ENCODE assay signal across 8 cellular contexts in the genomic region with DNA sequence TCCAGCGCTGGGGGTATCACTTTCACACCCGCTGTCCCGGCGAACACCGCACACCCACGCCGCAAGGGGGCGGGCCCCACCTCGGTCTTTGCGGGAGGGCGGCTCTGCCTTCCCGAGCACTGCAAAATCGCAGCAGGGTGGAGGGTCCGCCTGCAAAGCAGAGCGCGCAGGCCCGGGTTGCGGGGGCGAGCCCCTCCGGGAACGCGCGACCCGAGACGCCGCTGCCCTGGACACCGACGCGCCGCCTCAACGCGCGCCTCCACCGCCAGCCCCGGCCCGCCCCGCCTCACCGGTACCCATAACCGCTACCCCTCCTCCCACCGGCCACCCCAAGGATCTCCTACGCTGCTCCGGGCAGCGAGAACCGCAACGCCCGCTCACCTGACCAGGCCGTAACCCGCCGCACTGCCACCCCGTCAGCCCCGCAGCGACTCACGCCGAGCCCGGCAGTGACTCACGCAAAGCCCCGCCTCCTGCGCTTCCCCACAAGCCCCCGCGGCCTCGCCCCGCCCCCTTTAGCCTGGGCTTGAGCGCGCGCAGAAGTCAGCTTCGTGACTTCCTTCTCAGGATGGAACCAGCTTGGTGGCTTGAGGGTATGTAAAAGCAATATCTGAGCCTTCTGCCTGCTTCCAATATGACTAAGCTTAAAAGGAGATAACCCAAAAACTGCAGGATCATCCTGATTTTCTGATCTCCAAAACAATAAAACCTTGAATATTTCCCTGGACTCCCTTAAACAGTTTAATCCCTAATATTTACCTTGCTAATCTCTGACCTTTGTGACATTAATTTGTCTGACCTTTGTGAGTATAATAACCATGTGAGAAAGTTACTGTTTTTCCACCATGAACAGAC. TPM values are rescaled to one million over a fixed set of nuclear protein-coding genes. Genes with fewer than 3 reads are reported as not detected.
A peak's percentile ranks its signal among the peaks of the same experiment; 100 is the strongest.
DNase-seq lines count a peak whose midpoint lies in the region; ATAC-seq and TF ChIP-seq lines count a peak whose summit lies in the region.

TSS of gene RPAP3 (minus strand) at position 460 of the 855 bp plus-strand sequence. CDS start 3,190 bp downstream, outside the sequence.

- peaks cover 33% of the 10 kb centered on the region for H3K79me2 ChIP-seq in GM23338 (replicated peaks; ENCODE audit: insufficient read depth)

- H3K27me3 ChIP-seq in GM23338 (ENCODE audit: insufficient read depth) (no peaks in the 10 kb centered on the region), RWPE2 (ENCODE audit: insufficient read depth, poor library complexity, severe bottlenecking) (no peaks in the 10 kb centered on the region)

- H3K27ac ChIP-seq in GM23338 (ENCODE audit: low read depth) (peak within 1 kb of the TSS; percentile 48; the same call in 1 of the 2 replicates), RWPE2 (ENCODE audit: poor library complexity, severe bottlenecking) (peak within 1 kb of the TSS; percentile 35)

- intact Hi-C loops in activated T-helper 2 cell treated with anti-CD3 and anti-CD28 coated beads, Interferon-gamma antibody, Interleukin-2, Interleukin-4, amounts not matched to agents 10 μg/mL and 5 μg/mL and 100 μg/mL, durations not matched to agents 14 hours and 24 hours and 36 hours (cut with micrococcal nuclease): loop anchor here (2.0 to 10.0 kb wide), 10 partner anchors 127 to 1978 kb away; partner anchors contain the start of genes ARID2, ASB8, SCAF11 and SLC38A1
- intact Hi-C loops in natural killer cell (cut with micrococcal nuclease): loop anchor here (2.0 to 10.0 kb wide), 5 partner anchors 107 to 1713 kb away; partner anchors contain the start of genes CCNT1, SCAF11 and SLC38A2

- no peaks in the 10 kb centered on the region for H3K9me3 Mint-ChIP-seq in GM23338
- no peaks in the 10 kb centered on the region for H3K9me3 Mint-ChIP-seq in activated T-helper 2 cell treated with anti-CD3 and anti-CD28 coated beads, Interferon-gamma antibody, Interleukin-2, Interleukin-4, amounts not matched to agents 10 μg/mL and 5 μg/mL and 100 μg/mL, durations not matched to agents 14 hours and 24 hours and 36 hours
- no peaks in the 10 kb centered on the region for H3K9me3 Mint-ChIP-seq in natural killer cell

- peak within 1 kb of the TSS; percentile 74 for H3K4me3 Mint-ChIP-seq in GM23338
- H3K4me3 Mint-ChIP-seq in activated T-helper 2 cell treated with anti-CD3 and anti-CD28 coated beads, Interferon-gamma antibody, Interleukin-2, Interleukin-4, amounts not matched to agents 10 μg/mL and 5 μg/mL and 100 μg/mL, durations not matched to agents 14 hours and 24 hours and 36 hours (ENCODE audit: low read depth): peak within 1 kb of the TSS; percentile 96
- peak within 1 kb of the TSS; percentile 99 for H3K4me3 Mint-ChIP-seq in natural killer cell

- ATAC-seq in GM23338 (peak; percentile 97), RWPE2 (ENCODE audit: low read depth) (peak; percentile 95), natural killer cell (peak; percentile 90 to 98 (median 92))

- no peaks in the 10 kb centered on the region for H3K9me2 ChIP-seq in GM23338 (ENCODE audit: insufficient read depth)

- H3K36me3 ChIP-seq in GM23338 (ENCODE audit: insufficient read depth) (no peaks in the 10 kb centered on the region), RWPE2 (ENCODE audit: low read depth) (peaks cover 20% of the 10 kb centered on the region)

- peak; percentile 42 to 47 for TF ChIP-seq CTCF in GM23338 (conservative IDR thresholded peaks at IDR 0.05; ENCODE audit: low read depth in 2 of 2)
- peak; percentile 71 for TF ChIP-seq CTCF in LNCAP (IDR thresholded peaks at IDR 0.05)
- TF ChIP-seq CTCF in RWPE2 (IDR thresholded peaks at IDR 0.05; ENCODE audit: poor library complexity, severe bottlenecking): peak; percentile 64
- TF ChIP-seq CTCF in natural killer cell (IDR thresholded peaks at IDR 0.05): peak; percentile 51

- H3K27me3 Mint-ChIP-seq in GM23338 (ENCODE audit: insufficient read depth, low read depth, poor library complexity) (peaks cover 3% of the 10 kb centered on the region), natural killer cell (ENCODE audit: low read depth in 2 of 2) (no peaks in the 10 kb centered on the region)
- H3K27me3 Mint-ChIP-seq in activated T-helper 2 cell treated with anti-CD3 and anti-CD28 coated beads, Interferon-gamma antibody, Interleukin-2, Interleukin-4, amounts not matched to agents 10 μg/mL and 5 μg/mL and 100 μg/mL, durations not matched to agents 14 hours and 24 hours and 36 hours (ENCODE audit: low read depth): no peaks in the 10 kb centered on the region

- no peaks in the 10 kb centered on the region; the same call in 1 of the 2 replicates for H4K20me1 ChIP-seq in GM23338 (replicated peaks; ENCODE audit: insufficient read depth)

- H3K4me3 ChIP-seq in GM23338 (peak within 1 kb of the TSS; percentile 82), RWPE2 (ENCODE audit: severe bottlenecking) (peak within 1 kb of the TSS; percentile 99)

- H3K4me2 ChIP-seq in GM23338: peak within 1 kb of the TSS; percentile 77

- no peaks in the 10 kb centered on the region for H3F3A ChIP-seq in GM23338 (replicated peaks; ENCODE audit: low read depth)

- peaks cover 5% of the 10 kb centered on the region for H3K4me1 ChIP-seq in GM23338 (ENCODE audit: insufficient read depth)
- H3K4me1 ChIP-seq in RWPE2 (ENCODE audit: insufficient read depth, poor library complexity, severe bottlenecking): peaks cover 11% of the 10 kb centered on the region

- H2AFZ ChIP-seq in GM23338: peak within 1 kb of the TSS; percentile 53

- DNase-seq in Daoy (ENCODE audit: low read depth) (peak; percentile 99), GM23338 (ENCODE audit: low spot score) (peak; percentile 98), RWPE2 (ENCODE audit: low spot score) (peak; percentile 94), fibroblast of peridontal ligament (ENCODE audit: extremely low read depth) (peak; percentile 86), natural killer cell (peak; percentile 98)
- DNase-seq in activated T-helper 2 cell treated with anti-CD3 and anti-CD28 coated beads, Interferon-gamma antibody, Interleukin-2, Interleukin-4, amounts not matched to agents 10 μg/mL and 5 μg/mL and 100 μg/mL, durations not matched to agents 14 hours and 24 hours and 36 hours (ENCODE audit: low spot score): peak; percentile 96
- DNase-seq in stimulated activated naive CD4-positive, alpha-beta T cell treated with Interleukin-2 at 50 U/mL for 16 hours (lab: John Stamatoyannopoulos, UW): peak; percentile 97

- H3K4me1 Mint-ChIP-seq in GM23338: peaks cover 19% of the 10 kb centered on the region
- peaks cover 55% of the 10 kb centered on the region for H3K4me1 Mint-ChIP-seq in activated T-helper 2 cell treated with anti-CD3 and anti-CD28 coated beads, Interferon-gamma antibody, Interleukin-2, Interleukin-4, amounts not matched to agents 10 μg/mL and 5 μg/mL and 100 μg/mL, durations not matched to agents 14 hours and 24 hours and 36 hours (ENCODE audit: low read depth)
- peaks cover 52 to 60% of the 10 kb centered on the region in 2 donors for H3K4me1 Mint-ChIP-seq in natural killer cell

- H3K27ac Mint-ChIP-seq in GM23338: peak within 1 kb of the TSS; percentile 85
- peak within 1 kb of the TSS; percentile 98 for H3K27ac Mint-ChIP-seq in activated T-helper 2 cell treated with anti-CD3 and anti-CD28 coated beads, Interferon-gamma antibody, Interleukin-2, Interleukin-4, amounts not matched to agents 10 μg/mL and 5 μg/mL and 100 μg/mL, durations not matched to agents 14 hours and 24 hours and 36 hours
- H3K27ac Mint-ChIP-seq in natural killer cell: peak within 1 kb of the TSS; percentile 96 to 98

- H3K36me3 Mint-ChIP-seq in GM23338 (ENCODE audit: low read depth) (peaks cover 8% of the 10 kb centered on the region), natural killer cell (no peaks in the 10 kb centered on the region)
- peaks cover 16% of the 10 kb centered on the region for H3K36me3 Mint-ChIP-seq in activated T-helper 2 cell treated with anti-CD3 and anti-CD28 coated beads, Interferon-gamma antibody, Interleukin-2, Interleukin-4, amounts not matched to agents 10 μg/mL and 5 μg/mL and 100 μg/mL, durations not matched to agents 14 hours and 24 hours and 36 hours (ENCODE audit: low read depth)

- H3K9me3 ChIP-seq in RWPE2 (ENCODE audit: severe bottlenecking): no peaks in the 10 kb centered on the region

TF ChIP-seq in GM23338, 12 proteins besides CTCF, POLR2A, EP300 and RAD21:
- TF ChIP-seq CREB1 (CRISPR knock-in tag; IDR thresholded peaks at IDR 0.05; ENCODE audit: low read depth) (peak; percentile 72), ETS1 (IDR thresholded peaks at IDR 0.05) (0 out of 2 replicates have a peak, but pooled peaks have one; percentile 37), ZNF331 (CRISPR knock-in tag; IDR thresholded peaks at IDR 0.05; ENCODE audit: low read depth) (no peak), POLR2AphosphoS5 (IDR thresholded peaks at IDR 0.05; ENCODE audit: low read depth) (peak; percentile 97), EZH2 (IDR thresholded peaks at IDR 0.05; ENCODE audit: low read depth, unreplicated experiment) (no peak)

RNA-seq across cellular contexts. Expression of gene RPAP3, which starts in this region (rescaled TPM):
- 58.5 and 60.9 TPM in 2 replicates for total RNA-seq in Daoy (2014; rRNA removed; shearing (Covaris generic))
- total RNA-seq in GM23338 (2014; rRNA removed; shearing (Covaris generic)): 29.0 and 31.4 TPM in 2 replicates
- polyA plus RNA-seq in GM23338 (2016; fragmentation: Nextera tagmentation; extraction: Ambion mirVana): 62.4 and 69.9 TPM in 2 replicates
- 57.4 and 58.7 TPM in 2 replicates for total RNA-seq in activated T-helper 2 cell treated with anti-CD3 and anti-CD28 coated beads, Interferon-gamma antibody, Interleukin-2, Interleukin-4, amounts not matched to agents 10 μg/mL and 5 μg/mL and 100 μg/mL, durations not matched to agents 14 hours and 24 hours and 36 hours
- 10 to 100 TPM; 22.8 to 35.8 (median 24.8) TPM for total RNA-seq in natural killer cell

Comparison
In these comparisons a context has a peak if more than half of its experiments do, and no peak if none do; other contexts are left out.
1. Peak in every context shown above with its lines: DNase-seq, ATAC-seq, H3K4me3 ChIP-seq and H3K27ac ChIP-seq.